ENCODE assay signal across 9 cellular contexts in genomic region chr15:93018574-93018973, GRCh38.
DNase-seq lines count a peak whose midpoint lies in the region; ATAC-seq and TF ChIP-seq lines count a peak whose summit lies in the region.
"Had no signal": no experiment of that assay in that cellular context is flagged by ENCODE, and none has a peak within 500 bp of the region (broad histone marks: within the 10 kb centered on the region; RNA-seq: fewer than 3 reads in every experiment).

No MANE protein-coding gene starts in this region.

- H3K14ac ChIP-seq in IMR-90 (replicated peaks; ENCODE audit: low read depth, low read length) = no peak overlapping the region

- in situ Hi-C loops in IMR-90 (cut with MboI; ENCODE audit: low sequenced_read_pairs) = no loop called here

- H3K18ac ChIP-seq in IMR-90 (ENCODE audit: low read depth, low read length) = no peak overlapping the region

- no peak for TF ChIP-seq RAD21 in IMR-90 (IDR thresholded peaks at IDR 0.05; ENCODE audit: low read length)

- H3K9ac ChIP-seq in IMR-90 (ENCODE audit: low read depth, low read length) = no peak overlapping the region

- no peaks in the 10 kb centered on the region for H3K27me3 ChIP-seq in IMR-90 (ENCODE audit: control insufficient read depth, insufficient read depth, low read length)

- no peaks in the 10 kb centered on the region for H3K27me3 Mint-ChIP-seq in osteocyte (ENCODE audit: unreplicated experiment)

- H2AFZ ChIP-seq in IMR-90 (replicated peaks; ENCODE audit: low read length, poor library complexity) = no peak overlapping the region

- H3K4me2 ChIP-seq in IMR-90 (ENCODE audit: low read depth, low read length) = no peak overlapping the region

- no peak overlapping the region for H4K91ac ChIP-seq in IMR-90 (ENCODE audit: insufficient read depth, low read depth, low read length)

- no peak overlapping the region for H3K56ac ChIP-seq in IMR-90 (ENCODE audit: extremely low read depth, insufficient read depth, low read length)

- TF ChIP-seq POLR2A in IMR-90 (IDR thresholded peaks at IDR 0.05; ENCODE audit: low read depth, low read length) = no peak

- H3K36me3 ChIP-seq in IMR-90 (ENCODE audit: control insufficient read depth, insufficient read depth, low read length) = peaks cover 60% of the 10 kb centered on the region

- H2AK5ac ChIP-seq in IMR-90 (ENCODE audit: low read depth, low read length) = no peak overlapping the region

- no peaks in the 10 kb centered on the region for H3K9me3 Mint-ChIP-seq in osteocyte (ENCODE audit: unreplicated experiment)

- ATAC-seq in IMR-90 (ENCODE audit: low read depth) = no peak

- H3K36me3 Mint-ChIP-seq in osteocyte (ENCODE audit: unreplicated experiment) = peaks cover 87% of the 10 kb centered on the region

- no peak overlapping the region for H3K27ac ChIP-seq in IMR-90 (ENCODE audit: insufficient read depth, low read length)

- BruUV-seq in IMR-90 (replicated peaks; lab: Mats Ljungman, UMichigan) = no TSS peak

- H2AK9ac ChIP-seq in IMR-90 (replicated peaks; ENCODE audit: low read depth, low read length, poor library complexity) = no peak overlapping the region

- H3K9me1 ChIP-seq in IMR-90 (ENCODE audit: insufficient read depth, low read length) = peaks cover 6% of the 10 kb centered on the region; the same call in 1 of the 2 replicates

- DNase-seq in NCI-H2227 (lab: John Stamatoyannopoulos, UW; ENCODE audit: unreplicated experiment) (peak; percentile 3), NCI-H2227 treated with DMSO at 0.1 percent for 48 hours (lab: John Stamatoyannopoulos, UW) (no peak), IMR-90 (no peak), choroid plexus epithelial cell (ENCODE audit: low read depth) (peak; percentile 41), osteocyte (ENCODE audit: extremely low spot score, unreplicated experiment) (no peak), cerebellar nuclear complex (lab: John Stamatoyannopoulos, UW) (no peak), NCI-H524 treated with DMSO at 0.1 percent for 48 hours (lab: John Stamatoyannopoulos, UW) (no peak)
- DNase-seq in stimulated activated CD4-positive, alpha-beta T cell treated with anti-CD3 and anti-CD28 coated beads, Interleukin-4, amount 100 ng/mL, for 24 hours = no peak
- DNase-seq: midbrain had no signal

- H3K4me3 Mint-ChIP-seq in osteocyte (ENCODE audit: unreplicated experiment) = no peak overlapping the region

- no peak overlapping the region for H2BK20ac ChIP-seq in IMR-90 (ENCODE audit: low read depth, low read length)

- H2BK15ac ChIP-seq in IMR-90 (ENCODE audit: low read depth, low read length) = no peak overlapping the region

- TF ChIP-seq CTCF in IMR-90 (conservative IDR thresholded peaks at IDR 0.05; ENCODE audit: low read depth, low read length) (0 out of 2 replicates have a peak, but pooled peaks have one; percentile 18), choroid plexus epithelial cell (conservative IDR thresholded peaks at IDR 0.05; ENCODE audit: low read depth, low read length) (peak; percentile 57), osteocyte (IDR thresholded peaks at IDR 0.05) (peak; percentile 31)

- intact Hi-C loops in IMR-90 (cut with micrococcal nuclease) = loop anchor here (5.0 kb wide), 1 partner anchor 36 kb away; no protein-coding TSS in a partner anchor

- H3K27ac Mint-ChIP-seq in osteocyte (ENCODE audit: unreplicated experiment) = no peak overlapping the region

- no peak overlapping the region for H3K4ac ChIP-seq in IMR-90 (ENCODE audit: low read depth, low read length)

- peaks cover 26 to 40% of the 10 kb centered on the region in 2 experiments for H3K79me1 ChIP-seq in IMR-90 (ENCODE audit: low read depth in 1 of 2, low read length in 2 of 2)

- H4K20me1 ChIP-seq in IMR-90 (ENCODE audit: insufficient read depth, low read length) = peaks cover 15% of the 10 kb centered on the region; the same call in 1 of the 2 replicates

- H3K4me1 ChIP-seq in IMR-90 (ENCODE audit: control insufficient read depth, insufficient read depth, low read length) = no peaks in the 10 kb centered on the region

- peaks cover 3% of the 10 kb centered on the region for H3K4me1 Mint-ChIP-seq in osteocyte (ENCODE audit: unreplicated experiment)

- CTCF ChIA-PET in IMR-90 (lab: Yijun Ruan, JAX) = interaction anchor here (0.6 to 2.0 kb wide), 2 partner anchors 221 to 321 kb away, joined by 3 to 8 read pairs; no protein-coding TSS in a partner anchor

- no peak overlapping the region for H3K23ac ChIP-seq in IMR-90 (ENCODE audit: low read depth, low read length)

- WGBS in IMR-90 (ENCODE audit: extremely low coverage in 2 of 2, insufficient read length in 1 of 2), 2 experiments = 71% methylated on average over 1 of the region's 4 CpGs; no CpG with 5 or more reads in 1 of the 2 experiments

- H2BK5ac ChIP-seq in IMR-90 (ENCODE audit: low read depth, low read length, poor library complexity, severe bottlenecking) = no peak overlapping the region

- H4K5ac ChIP-seq in IMR-90 (ENCODE audit: low read depth, low read length) = no peak overlapping the region

- no peak overlapping the region for H4K8ac ChIP-seq in IMR-90 (ENCODE audit: low read depth in 2 of 2, low read length in 2 of 2)

- dilution Hi-C loops in IMR-90 (cut with HindIII; ENCODE audit: low sequenced_read_pairs, unreplicated experiment) = no loop called here

- H2BK120ac ChIP-seq in IMR-90 (ENCODE audit: low read depth, low read length) = no peak overlapping the region

- POLR2A ChIA-PET in IMR-90 (lab: Charles Lee; ENCODE audit: unreplicated experiment) = no interaction called here

- no peaks in the 10 kb centered on the region for H3K9me3 ChIP-seq in IMR-90 (ENCODE audit: control insufficient read depth, insufficient read depth, low read length)

- H3K4me3 ChIP-seq in IMR-90 (ENCODE audit: insufficient read depth, low read depth, low read length) = no peak overlapping the region
- H3K4me3 ChIP-seq in choroid plexus epithelial cell (ENCODE audit: low read depth, low read length) = no peak overlapping the region

TF ChIP-seq in IMR-90, 13 proteins besides CTCF, POLR2A, EP300 and RAD21:
- TF ChIP-seq ELK1 (IDR thresholded peaks at IDR 0.05; ENCODE audit: borderline replicate concordance, low read depth, low read length) = no peak
- TF ChIP-seq NFE2L2 (IDR thresholded peaks at IDR 0.05; ENCODE audit: low read depth, low read length) = no peak
- TF ChIP-seq MXI1 (IDR thresholded peaks at IDR 0.05; ENCODE audit: borderline replicate concordance, low read depth, low read length) = no peak
- no peak for TF ChIP-seq BHLHE40 (IDR thresholded peaks at IDR 0.05; ENCODE audit: low read depth, low read length)
TF ChIP-seq in IMR-90: peak in this region for 0.

Comparison
In these comparisons a context has a peak if more than half of its experiments do, and no peak if none do; other contexts are left out.
1. DNase-seq: peak in NCI-H2227 (single experiment) and choroid plexus epithelial cell (single experiment); none in NCI-H2227 treated with DMSO at 0.1 percent for 48 hours (single experiment), IMR-90 (single experiment), osteocyte (single experiment), cerebellar nuclear complex (0 of 2), NCI-H524 treated with DMSO at 0.1 percent for 48 hours (single experiment) and stimulated activated CD4-positive, alpha-beta T cell treated with anti-CD3 and anti-CD28 coated beads, Interleukin-4, amount 100 ng/mL, for 24 hours (single experiment).
2. Peak in every context shown above with its lines, with median percentiles within 50 percentile points of each other: CTCF ChIP-seq.